In the genomic region with DNA sequence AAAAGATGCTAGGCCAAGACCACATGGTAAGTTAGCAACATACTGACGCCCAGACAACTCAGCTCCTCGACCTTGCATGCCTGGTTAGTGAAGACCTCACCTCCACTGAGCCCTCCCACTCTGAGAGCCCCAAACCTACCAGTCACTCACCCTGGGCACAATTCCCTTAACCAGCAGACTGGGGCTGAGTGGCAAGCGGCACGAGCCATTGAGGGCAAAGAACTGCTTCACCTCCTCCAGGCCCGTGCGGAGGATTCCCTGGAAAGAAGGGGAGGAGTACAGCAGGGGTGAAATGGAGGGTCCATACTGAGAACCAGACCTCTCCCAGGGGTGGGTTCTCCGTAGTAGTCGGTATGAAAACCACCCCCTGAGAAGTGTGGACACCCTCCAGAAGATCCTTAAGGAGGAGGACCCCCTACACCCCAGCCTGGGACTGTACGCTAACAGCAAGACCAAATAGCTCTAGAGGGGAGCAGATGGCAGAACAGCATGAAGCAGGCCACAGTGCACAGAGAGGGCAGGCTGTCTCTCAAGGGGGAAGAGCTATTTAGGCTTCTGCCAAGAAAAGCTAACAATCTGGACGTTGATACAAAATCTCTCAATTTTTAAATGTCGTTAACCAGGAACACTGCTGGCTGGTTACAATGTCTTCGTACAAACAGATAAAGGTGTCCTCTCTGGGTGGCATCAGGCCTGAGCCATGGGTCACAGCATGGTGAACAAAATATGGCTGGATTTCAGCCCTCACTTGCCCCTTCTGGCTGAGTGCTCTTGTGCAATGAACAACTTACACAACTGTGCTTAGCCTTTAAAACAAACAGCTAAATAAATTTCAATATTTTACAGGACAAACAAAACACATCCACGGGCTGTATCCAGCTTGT, we compare ENCODE assay signal across 12 cellular contexts. TPM values are rescaled to one million over a fixed set of nuclear protein-coding genes. Genes with fewer than 3 reads are reported as not detected.
DNase-seq lines count a peak whose midpoint lies in the region; ATAC-seq, FAIRE-seq and TF ChIP-seq lines count a peak whose summit lies in the region.
"Had no signal": no experiment of that assay in that cellular context is flagged by ENCODE, and none has a peak within 500 bp of the region (broad histone marks: within the 10 kb centered on the region; RNA-seq: fewer than 3 reads in every experiment).

No MANE protein-coding gene starts in this region.

- intact Hi-C loops in upper lobe of right lung (cut with DNase I): no loop called here

- peaks cover 28% of the 10 kb centered on the region for H3K4me1 Mint-ChIP-seq in activated naive CD4-positive, alpha-beta T cell treated with anti-CD3 and anti-CD28 coated beads, Interleukin-2, amount 50 U/mL, for 24 hours
- peaks cover 21% of the 10 kb centered on the region for H3K4me1 Mint-ChIP-seq in activated naive CD4-positive, alpha-beta T cell treated with anti-CD3 and anti-CD28 coated beads, Interleukin-2, amount 10 ng/mL, durations not matched to agents 7 days and 5 days

- H2BK12ac ChIP-seq in trophoblast cell (ENCODE audit: low read length): peak overlapping the region; percentile 56

- ATAC-seq in upper lobe of right lung: no peak
- ATAC-seq in GM18907 (IDR thresholded peaks at IDR 0.05; ENCODE audit: unreplicated experiment): no peak

- no peaks in the 10 kb centered on the region for H3K79me2 ChIP-seq in trophoblast cell (ENCODE audit: control insufficient read depth, insufficient read depth, low read length, poor library complexity)

- WGBS in trophoblast cell (ENCODE audit: extremely low coverage, insufficient coverage, insufficient read length): no CpG with 5 or more reads among the region's 13 CpGs

- H3K27me3 ChIP-seq in trophoblast cell (ENCODE audit: insufficient read depth, low read length): no peaks in the 10 kb centered on the region
- H3K27me3 ChIP-seq in upper lobe of right lung: no peaks in the 10 kb centered on the region

- CTCF ChIA-PET in activated naive CD4-positive, alpha-beta T cell treated with anti-CD3 and anti-CD28 coated beads, Interleukin-2, amount 10 ng/mL, durations not matched to agents 7 days and 5 days (lab: Charles Lee): interaction anchor here (1.2 to 15.5 kb wide), 4 partner anchors 12 to 364 kb away, joined by 3 to 508 read pairs (median 38); partner anchors contain the start of genes MDM4 and PIK3C2B

- H3K14ac ChIP-seq in trophoblast cell (ENCODE audit: low read length): no peak overlapping the region

- H3K4me3 ChIP-seq in trophoblast cell (ENCODE audit: low read depth, low read length): no peak overlapping the region
- H3K4me3 ChIP-seq in upper lobe of right lung: no peak overlapping the region

- peak overlapping the region; percentile 51 for H3K18ac ChIP-seq in trophoblast cell (ENCODE audit: low read length)

- H3K4ac ChIP-seq in trophoblast cell (ENCODE audit: low read depth, low read length): peak overlapping the region; percentile 8

- TF ChIP-seq CTCF in upper lobe of right lung (IDR thresholded peaks at IDR 0.05): no peak
- no peak for TF ChIP-seq CTCF in GM13977 (IDR thresholded peaks at IDR 0.05; ENCODE audit: extremely low read depth, insufficient read depth, missing control alignments)

- H3K4me3 Mint-ChIP-seq in activated naive CD4-positive, alpha-beta T cell treated with anti-CD3 and anti-CD28 coated beads, Interleukin-2, amount 50 U/mL, for 24 hours: no peak overlapping the region
- no peak overlapping the region for H3K4me3 Mint-ChIP-seq in activated naive CD4-positive, alpha-beta T cell treated with anti-CD3 and anti-CD28 coated beads, Interleukin-2, amount 10 ng/mL, durations not matched to agents 7 days and 5 days

- no peaks in the 10 kb centered on the region for H3K9me3 Mint-ChIP-seq in activated naive CD4-positive, alpha-beta T cell treated with anti-CD3 and anti-CD28 coated beads, Interleukin-2, amount 50 U/mL, for 24 hours
- H3K9me3 Mint-ChIP-seq in activated naive CD4-positive, alpha-beta T cell treated with anti-CD3 and anti-CD28 coated beads, Interleukin-2, amount 10 ng/mL, durations not matched to agents 7 days and 5 days: no peaks in the 10 kb centered on the region

- no peak overlapping the region for H2AK5ac ChIP-seq in trophoblast cell (ENCODE audit: low read length)

- H2BK120ac ChIP-seq in trophoblast cell (ENCODE audit: insufficient read depth, low read length, poor library complexity): peak overlapping the region; percentile 13

- H3K9me3 ChIP-seq in trophoblast cell (ENCODE audit: insufficient read depth, low read depth, low read length) (no peaks in the 10 kb centered on the region), upper lobe of right lung (no peaks in the 10 kb centered on the region)

- no peaks in the 10 kb centered on the region for H3K27me3 Mint-ChIP-seq in activated naive CD4-positive, alpha-beta T cell treated with anti-CD3 and anti-CD28 coated beads, Interleukin-2, amount 50 U/mL, for 24 hours
- H3K27me3 Mint-ChIP-seq in activated naive CD4-positive, alpha-beta T cell treated with anti-CD3 and anti-CD28 coated beads, Interleukin-2, amount 10 ng/mL, durations not matched to agents 7 days and 5 days: no peaks in the 10 kb centered on the region

- in situ Hi-C loops in GM13977 (cut with MboI; ENCODE audit: low pct_unique_long_range_greater_than_20kb, low sequenced_read_pairs, unreplicated experiment): no loop called here

- no peak overlapping the region for H3K23ac ChIP-seq in trophoblast cell (ENCODE audit: low read length)

- H2BK5ac ChIP-seq in trophoblast cell (ENCODE audit: low read depth, low read length, poor library complexity): peak overlapping the region; percentile 26

- no peak for DNase-seq in activated naive CD4-positive, alpha-beta T cell treated with anti-CD3 and anti-CD28 coated beads, Interleukin-2, amount 10 ng/mL, durations not matched to agents 7 days and 5 days
- DNase-seq in fibroblast of peridontal ligament (ENCODE audit: extremely low read depth): peak; percentile 47
- no peak for DNase-seq in trophoblast cell
- no peak for DNase-seq in upper lobe of right lung
- no peak for DNase-seq in GM13977 (ENCODE audit: low spot score)
- DNase-seq in GM12892 (ENCODE audit: insufficient read length): no peak
- DNase-seq: ACHN; DND-41; RPMI8226; stimulated activated CD4-positive, alpha-beta T cell treated with anti-CD3 and anti-CD28 coated beads, Interleukin-4, amount 100 ng/mL, for 1 hour had no signal

- H3K36me3 Mint-ChIP-seq in activated naive CD4-positive, alpha-beta T cell treated with anti-CD3 and anti-CD28 coated beads, Interleukin-2, amount 50 U/mL, for 24 hours: peaks cover 23% of the 10 kb centered on the region
- peaks cover 65% of the 10 kb centered on the region for H3K36me3 Mint-ChIP-seq in activated naive CD4-positive, alpha-beta T cell treated with anti-CD3 and anti-CD28 coated beads, Interleukin-2, amount 10 ng/mL, durations not matched to agents 7 days and 5 days

- FAIRE-seq in GM12892 (lab: Jason Lieb, UNC): no peak

- peaks cover 18 to 32% of the 10 kb centered on the region in 2 experiments for H3K4me1 ChIP-seq in trophoblast cell (ENCODE audit: control insufficient read depth in 1 of 2, insufficient read depth in 2 of 2, low read length in 2 of 2)
- peaks cover 19% of the 10 kb centered on the region for H3K4me1 ChIP-seq in upper lobe of right lung

- H3K36me3 ChIP-seq in trophoblast cell (ENCODE audit: control insufficient read depth in 1 of 2, insufficient read depth in 2 of 2, low read length in 2 of 2) (peaks cover 17 to 28% of the 10 kb centered on the region in 2 experiments), upper lobe of right lung (peaks cover 88% of the 10 kb centered on the region)

- no peak overlapping the region for H2AFZ ChIP-seq in trophoblast cell (ENCODE audit: insufficient read depth, low read length, poor library complexity)

- H3K27ac ChIP-seq in trophoblast cell (ENCODE audit: low read depth, low read length) (peak overlapping the region; percentile 16), upper lobe of right lung (peak overlapping the region; percentile 63)

- peak overlapping the region; percentile 15 for H4K8ac ChIP-seq in trophoblast cell (ENCODE audit: low read depth, low read length)

- peak overlapping the region; percentile 24 for H3K27ac Mint-ChIP-seq in activated naive CD4-positive, alpha-beta T cell treated with anti-CD3 and anti-CD28 coated beads, Interleukin-2, amount 50 U/mL, for 24 hours
- no peak overlapping the region for H3K27ac Mint-ChIP-seq in activated naive CD4-positive, alpha-beta T cell treated with anti-CD3 and anti-CD28 coated beads, Interleukin-2, amount 10 ng/mL, durations not matched to agents 7 days and 5 days

- no peak overlapping the region for H3K4me2 ChIP-seq in trophoblast cell (ENCODE audit: low read length)

- H3K9ac ChIP-seq in trophoblast cell (ENCODE audit: low read length): no peak overlapping the region

- peak overlapping the region; percentile 63 for H4K91ac ChIP-seq in trophoblast cell (ENCODE audit: low read depth, low read length)

- no peak for TF ChIP-seq POLR2A in GM12892 (IDR thresholded peaks at IDR 0.05; ENCODE audit: low read depth, low read length)

- no peak overlapping the region for H4K12ac ChIP-seq in trophoblast cell (ENCODE audit: low read depth, low read length)

- peaks cover 13% of the 10 kb centered on the region for H3K79me1 ChIP-seq in trophoblast cell (ENCODE audit: low read length)

RNA-seq across cellular contexts. Expression of gene PPP1R15B, which starts 31.0 kb away (rescaled TPM):
- 39.2 and 41.5 TPM in 2 replicates for polyA plus RNA-seq in trophoblast cell (2013)
- total RNA-seq in upper lobe of right lung: 47.7 TPM
- 19.6 TPM for polyA plus RNA-seq in GM12892 (2012; ENCODE audit: missing spikeins)

RNA-seq across cellular contexts. Expression of gene PIK3C2B, which starts 52.0 kb away (rescaled TPM):
- polyA plus RNA-seq in trophoblast cell (2013): 18.1 and 20.1 TPM in 2 replicates
- total RNA-seq in upper lobe of right lung: 47.3 TPM
- polyA plus RNA-seq in GM12892 (2012; ENCODE audit: missing spikeins): 12.0 TPM
